8 cellular contexts compared by ENCODE assay signal in the genomic region with DNA sequence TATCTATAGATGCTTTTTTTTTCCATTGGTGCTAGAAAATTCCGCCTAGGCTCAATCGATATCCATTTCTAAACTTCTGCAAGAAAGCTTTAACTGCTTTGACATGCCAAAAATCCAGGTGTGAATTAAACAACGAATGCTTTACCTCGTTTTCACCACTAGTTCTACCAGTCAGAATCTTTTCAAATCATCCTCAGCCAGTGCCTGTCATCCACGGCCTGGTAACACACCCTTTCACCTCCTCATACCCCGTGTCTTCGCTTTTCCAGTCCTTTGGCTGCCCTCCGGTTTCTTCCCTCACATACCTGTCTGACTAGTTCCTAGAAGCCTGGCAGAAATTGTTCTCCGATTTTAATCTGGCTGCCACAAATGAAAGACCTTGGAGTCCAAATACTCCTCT. TPM values are rescaled to one million over a fixed set of nuclear protein-coding genes. Genes with fewer than 3 reads are reported as not detected.
DNase-seq lines count a peak whose midpoint lies in the region; ATAC-seq and FAIRE-seq lines count a peak whose summit lies in the region.

No MANE protein-coding gene starts in this region.

- no peaks in the 10 kb centered on the region for H3K27me3 ChIP-seq in HUES6 (ENCODE audit: control insufficient read depth, insufficient read depth, low read length)

- no peaks in the 10 kb centered on the region for H3K9me3 Mint-ChIP-seq in immature natural killer cell

- peaks cover 48% of the 10 kb centered on the region for H3K4me1 ChIP-seq in HUES6 (ENCODE audit: control insufficient read depth, insufficient read depth, low read length)

- peaks cover 4 to 8% of the 10 kb centered on the region in 2 donors for H3K4me1 Mint-ChIP-seq in immature natural killer cell

- DNase-seq in Caki2 (ENCODE audit: low read depth) (peak; percentile 17), immature natural killer cell (peak in 1 of 3 donors; percentile 5), urothelium cell line (ENCODE audit: low spot score) (peak; percentile 48), hippocampal formation (lab: John Stamatoyannopoulos, UW) (no peak)
- peak; percentile 8 for DNase-seq in activated CD4-positive, alpha-beta T cell treated with anti-CD3 and anti-CD28 coated beads, Interleukin-2, amount 50 U/mL, for 1 hour

- H3K36me3 ChIP-seq in HUES6 (ENCODE audit: control insufficient read depth, insufficient read depth, low read length) = peaks cover 18% of the 10 kb centered on the region

- peak overlapping the region; percentile 14 to 91 (median 85) for H3K4me3 Mint-ChIP-seq in immature natural killer cell

- peaks cover 2 to 10% (median 4%) of the 10 kb centered on the region in 3 donors for H3K27me3 Mint-ChIP-seq in immature natural killer cell (ENCODE audit: low read depth in 3 of 3)

- peak overlapping the region; percentile 83 to 97 (median 92) for H3K27ac Mint-ChIP-seq in immature natural killer cell

- H3K4me3 ChIP-seq in HUES6 (ENCODE audit: low read depth, low read length) = peak overlapping the region; percentile 94

- FAIRE-seq in urothelium cell line (lab: Jason Lieb, UNC) = no peak

- ATAC-seq in GM18511 (IDR thresholded peaks at IDR 0.05; ENCODE audit: unreplicated experiment) = no peak
- no peak for ATAC-seq in HG03175 (IDR thresholded peaks at IDR 0.05; ENCODE audit: unreplicated experiment)

- peak overlapping the region; percentile 95 for H3K27ac ChIP-seq in HUES6 (ENCODE audit: low read depth, low read length)

- H3K9ac ChIP-seq in HUES6 (ENCODE audit: low read length) = peak overlapping the region; percentile 98

- no peaks in the 10 kb centered on the region for H3K36me3 Mint-ChIP-seq in immature natural killer cell

- no peaks in the 10 kb centered on the region for H3K9me3 ChIP-seq in HUES6 (ENCODE audit: control insufficient read depth, insufficient read depth, low read depth, low read length)

- in situ Hi-C loops in Caki2 (cut with HindIII; ENCODE audit: low pct_unique_long_range_greater_than_20kb, low sequenced_read_pairs) = no loop called here

RNA-seq across cellular contexts. Expression of gene PHC1, which starts 1.4 kb away (rescaled TPM):
- total RNA-seq in Caki2 (2014; rRNA removed; shearing (Covaris generic); ENCODE audit: low replicate concordance) = 5.9 and 8.0 TPM in 2 replicates
- 10 to 100 TPM in 1 of 3 donors, 1 to 10 TPM in 2; 3.7 to 22.0 (median 7.1) TPM for polyA plus RNA-seq in immature natural killer cell

RNA-seq across cellular contexts. Expression of gene M6PR, which starts 36.5 kb away (rescaled TPM):
- 157 and 179 TPM in 2 replicates for total RNA-seq in Caki2 (2014; rRNA removed; shearing (Covaris generic); ENCODE audit: low replicate concordance)
- 100 to 1,000 TPM; 285 to 435 (median 395) TPM for polyA plus RNA-seq in immature natural killer cell

Comparison
In these comparisons a context has a peak if more than half of its experiments do, and no peak if none do; other contexts are left out.
1. DNase-seq: peak in Caki2 (single experiment), activated CD4-positive, alpha-beta T cell treated with anti-CD3 and anti-CD28 coated beads, Interleukin-2, amount 50 U/mL, for 1 hour (single experiment) and urothelium cell line (single experiment); none in hippocampal formation (0 of 2).